8 cellular contexts compared by ENCODE assay signal in the genomic region with DNA sequence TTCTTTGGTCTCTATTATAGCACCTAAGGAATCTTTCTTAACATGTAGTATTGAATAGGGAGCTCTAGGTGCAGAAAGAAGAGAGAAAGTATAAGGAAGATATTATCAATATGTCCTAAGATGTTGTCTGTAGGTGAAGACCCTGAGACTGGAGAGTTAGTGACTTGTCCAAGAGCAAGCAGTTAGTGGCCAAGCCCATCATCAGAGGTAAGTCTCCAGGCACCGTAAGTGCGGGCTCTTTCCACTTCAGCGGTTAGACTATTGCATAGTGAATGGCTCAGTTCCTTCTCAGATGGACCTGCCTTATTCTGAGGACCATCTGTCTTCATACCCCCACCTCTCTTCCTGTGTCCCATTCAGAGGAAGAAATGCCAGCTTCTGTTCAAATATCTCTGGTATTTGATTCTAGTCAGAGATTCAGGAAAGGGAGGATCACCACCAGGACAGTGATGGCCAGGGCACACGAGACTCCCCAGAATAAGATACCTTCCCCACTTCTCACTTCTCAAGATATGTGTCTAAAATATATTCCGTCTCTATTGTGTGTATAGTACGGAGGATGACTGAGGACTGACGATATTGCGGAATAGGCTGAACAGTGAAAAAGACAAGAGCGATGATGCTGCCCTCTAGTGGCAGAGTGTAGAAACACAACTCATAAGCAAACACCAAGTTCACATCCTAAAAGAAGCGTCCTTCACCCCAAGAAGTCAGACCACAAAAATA. TPM values are rescaled to one million over a fixed set of nuclear protein-coding genes. Genes with fewer than 3 reads are reported as not detected.
DNase-seq lines count a peak whose midpoint lies in the region; FAIRE-seq and TF ChIP-seq lines count a peak whose summit lies in the region.

No MANE protein-coding gene starts in this region.

- H3K4me2 ChIP-seq in GM23248 (ENCODE audit: unreplicated experiment): peak overlapping the region; percentile 87

- WGBS in GM23248 (ENCODE audit: low coverage in 1 of 2, low lambda C conversion rate in 2 of 2, missing lambda C conversion rate in 2 of 2), 2 experiments: 29% methylated on average over 10 of the region's 10 CpGs

- H4K20me1 ChIP-seq in GM23248 (ENCODE audit: insufficient read depth): no peaks in the 10 kb centered on the region

- H3K4me1 Mint-ChIP-seq in osteocyte (ENCODE audit: unreplicated experiment): peaks cover 3% of the 10 kb centered on the region

- no peak overlapping the region for H3K27ac Mint-ChIP-seq in osteocyte (ENCODE audit: unreplicated experiment)

- H3K9me3 ChIP-seq in GM23248 (ENCODE audit: low read depth): no peaks in the 10 kb centered on the region
- no peaks in the 10 kb centered on the region for H3K9me3 ChIP-seq in uterus

- peaks cover 17% of the 10 kb centered on the region for H3K27me3 Mint-ChIP-seq in osteocyte (ENCODE audit: unreplicated experiment)

- DNase-seq in ELF-1 (ENCODE audit: low read depth, low spot score): peak; percentile 57
- peak; percentile 77 for DNase-seq in GM23248
- peak; percentile 68 for DNase-seq in LHCN-M2 (ENCODE audit: low read depth)
- peak; percentile 60 for DNase-seq in RCC 7860 (ENCODE audit: low spot score)
- peak; percentile 35 for DNase-seq in activated gamma-delta T cell treated with anti-CD3 and anti-CD28 coated beads, Interleukin-2, amount 50 U/mL, for 16 hours (ENCODE audit: low read depth)
- peak; percentile 60 for DNase-seq in foreskin melanocyte
- DNase-seq in osteocyte (ENCODE audit: extremely low spot score, unreplicated experiment): no peak
- peak; percentile 55 to 77 for DNase-seq in uterus

- peak overlapping the region; percentile 42; the same call in 1 of the 2 replicates for H3K9ac ChIP-seq in GM23248

- intact Hi-C loops in uterus (cut with DNase I; ENCODE audit: low total_unique reads): loop anchor here (5.0 kb wide), 1 partner anchor 128 kb away; no protein-coding TSS in a partner anchor

- no peaks in the 10 kb centered on the region for H3K79me2 ChIP-seq in GM23248 (ENCODE audit: insufficient read depth)

- no peaks in the 10 kb centered on the region for H3F3A ChIP-seq in GM23248 (ENCODE audit: insufficient read depth)

- H3K9me2 ChIP-seq in GM23248 (ENCODE audit: insufficient read depth): no peaks in the 10 kb centered on the region

- H3K4me3 Mint-ChIP-seq in osteocyte (ENCODE audit: unreplicated experiment): peak overlapping the region; percentile 61

- no peaks in the 10 kb centered on the region for H3K4me1 ChIP-seq in GM23248 (ENCODE audit: insufficient read depth)
- H3K4me1 ChIP-seq in uterus: no peaks in the 10 kb centered on the region

- H2AFZ ChIP-seq in GM23248: peak overlapping the region; percentile 91

- TF ChIP-seq CTCF in osteocyte (IDR thresholded peaks at IDR 0.05): peak; percentile 93
- TF ChIP-seq CTCF in uterus (IDR thresholded peaks at IDR 0.05): peak; percentile 80 to 85 (median 84)

- no peaks in the 10 kb centered on the region for H3K36me3 ChIP-seq in GM23248 (ENCODE audit: low read depth)
- H3K36me3 ChIP-seq in uterus: no peaks in the 10 kb centered on the region

- H3K4me3 ChIP-seq in GM23248 (peak overlapping the region; percentile 55), uterus (no peak overlapping the region)

- no peaks in the 10 kb centered on the region for H3K27me3 ChIP-seq in GM23248 (replicated peaks; ENCODE audit: insufficient read depth)
- H3K27me3 ChIP-seq in uterus: no peaks in the 10 kb centered on the region

- H3K27ac ChIP-seq in GM23248 (no peak overlapping the region), uterus (no peak overlapping the region)

- H3K36me3 Mint-ChIP-seq in osteocyte (ENCODE audit: unreplicated experiment): no peaks in the 10 kb centered on the region

- H3K9me3 Mint-ChIP-seq in osteocyte (ENCODE audit: unreplicated experiment): peaks cover 4% of the 10 kb centered on the region

- in situ Hi-C loops in GM23248 (cut with MboI): loop anchor here (5.0 kb wide), 1 partner anchor 128 kb away; no protein-coding TSS in a partner anchor

- TF ChIP-seq POLR2A in uterus (IDR thresholded peaks at IDR 0.05): no peak

- peak; percentile 85 for FAIRE-seq in RCC 7860 (lab: Jason Lieb, UNC)

RNA-seq across cellular contexts. Expression of a gene that starts 19.1 kb away (rescaled TPM):
- not detected in 2 replicates for total RNA-seq in GM23248 (2014; rRNA removed; shearing (Covaris generic))
- not detected in 2 replicates for polyA plus RNA-seq in GM23248 (2016; fragmentation: Nextera tagmentation; extraction: Ambion mirVana)
- total RNA-seq in LHCN-M2 (2014; rRNA removed): not detected in 2 replicates
- not detected for polyA plus RNA-seq in LHCN-M2 (2012)
- not detected in 2 replicates for total RNA-seq in osteocyte
- total RNA-seq in uterus: under 1 TPM in 2 of 4 donors, not detected in 2; 0.21 to 0.70 TPM
